Comparison of ENCODE assay signal across 25 cellular contexts in the genomic region with DNA sequence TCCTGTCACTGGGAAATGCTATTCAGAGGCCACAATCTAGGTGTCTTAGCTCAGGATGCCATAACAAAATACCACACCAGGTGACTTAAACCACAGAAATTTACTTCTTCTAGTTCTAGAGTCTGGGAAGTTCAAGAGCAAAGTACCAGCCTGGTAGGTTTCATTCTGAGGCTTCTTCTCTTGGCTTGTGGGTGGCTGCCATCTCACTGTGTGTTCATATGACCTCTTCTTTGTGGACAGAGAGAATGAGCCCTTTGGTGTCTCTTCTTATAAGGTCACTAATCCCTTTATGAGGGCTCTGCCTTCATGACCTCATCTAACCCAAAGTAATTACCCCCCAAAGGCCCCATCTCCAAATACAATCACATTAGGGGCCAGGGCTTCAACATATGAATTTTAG.
"Had no signal": no experiment of that assay in that cellular context is flagged by ENCODE, and none has a peak within 500 bp of the region (broad histone marks: within the 10 kb centered on the region; RNA-seq: fewer than 3 reads in every experiment).

No MANE protein-coding gene starts in this region.

- H3K9me3 ChIP-seq: esophagus muscularis mucosa, heart right ventricle, left ventricle myocardium inferior, spleen had no signal

- H3K9ac ChIP-seq: neural progenitor cell, parathyroid adenoma had no signal

- H3K9me3 Mint-ChIP-seq: activated B cell treated with CpG ODN at 0.5 μM for 24 hours; activated naive CD4-positive, alpha-beta T cell treated with anti-CD3 and anti-CD28 coated beads, Interleukin-2, amount 50 U/mL, for 24 hours; activated T-helper 2 cell treated with anti-CD3 and anti-CD28 coated beads, Interferon-gamma antibody, Interleukin-2, Interleukin-4, amounts not matched to agents 10 μg/mL and 5 μg/mL and 100 μg/mL, durations not matched to agents 14 hours and 24 hours and 36 hours; central memory CD8-positive, alpha-beta T cell; natural killer cell; neural progenitor cell; stimulated activated naive CD8-positive, alpha-beta T cell treated with anti-CD3 and anti-CD28 coated beads, Interleukin-15, Interleukin-2, amounts not matched to agents 100 ng/mL and 50 ng/mL, for 24 hours; type B pancreatic cell had no signal

- H3K4me1 ChIP-seq: left ventricle myocardium inferior, parathyroid adenoma had no signal

- H3K4me1 Mint-ChIP-seq: activated B cell treated with CpG ODN at 0.5 μM for 24 hours; activated CD4-positive, alpha-beta T cell treated with anti-CD3 and anti-CD28 coated beads for 36 hours; activated naive CD4-positive, alpha-beta T cell treated with anti-CD3 and anti-CD28 coated beads, Interleukin-2, amount 50 U/mL, for 24 hours; central memory CD8-positive, alpha-beta T cell had no signal

- H3K4me3 Mint-ChIP-seq: activated B cell treated with CpG ODN at 0.5 μM for 24 hours; activated CD4-positive, alpha-beta T cell treated with anti-CD3 and anti-CD28 coated beads for 36 hours; activated naive CD4-positive, alpha-beta T cell treated with anti-CD3 and anti-CD28 coated beads, Interleukin-2, amount 50 U/mL, for 24 hours; central memory CD8-positive, alpha-beta T cell; natural killer cell; neural progenitor cell; stimulated activated naive CD8-positive, alpha-beta T cell treated with anti-CD3 and anti-CD28 coated beads, Interleukin-15, Interleukin-2, amounts not matched to agents 100 ng/mL and 50 ng/mL, for 24 hours; type B pancreatic cell had no signal

- H3K4me3 ChIP-seq: esophagus muscularis mucosa, heart right ventricle, left ventricle myocardium inferior, lung, neural progenitor cell, spleen had no signal

- H3K79me2 ChIP-seq: parathyroid adenoma had no signal

- ATAC-seq: activated CD4-positive, alpha-beta T cell treated with anti-CD3 and anti-CD28 coated beads for 36 hours; foreskin keratinocyte; heart right ventricle; natural killer cell; right cardiac atrium had no signal

- H3K4me2 ChIP-seq: neural progenitor cell had no signal

- H3K36me3 Mint-ChIP-seq: activated naive CD4-positive, alpha-beta T cell treated with anti-CD3 and anti-CD28 coated beads, Interleukin-2, amount 50 U/mL, for 24 hours; natural killer cell; neural progenitor cell; type B pancreatic cell had no signal

- H3K27ac Mint-ChIP-seq: activated B cell treated with CpG ODN at 0.5 μM for 24 hours; activated CD4-positive, alpha-beta T cell treated with anti-CD3 and anti-CD28 coated beads for 36 hours; activated naive CD4-positive, alpha-beta T cell treated with anti-CD3 and anti-CD28 coated beads, Interleukin-2, amount 50 U/mL, for 24 hours; activated T-helper 2 cell treated with anti-CD3 and anti-CD28 coated beads, Interferon-gamma antibody, Interleukin-2, Interleukin-4, amounts not matched to agents 10 μg/mL and 5 μg/mL and 100 μg/mL, durations not matched to agents 14 hours and 24 hours and 36 hours; natural killer cell; neural progenitor cell; stimulated activated naive CD8-positive, alpha-beta T cell treated with anti-CD3 and anti-CD28 coated beads, Interleukin-15, Interleukin-2, amounts not matched to agents 100 ng/mL and 50 ng/mL, for 24 hours; type B pancreatic cell had no signal

- H2AFZ ChIP-seq: neural progenitor cell, parathyroid adenoma had no signal

- H3K27me3 Mint-ChIP-seq: activated naive CD4-positive, alpha-beta T cell treated with anti-CD3 and anti-CD28 coated beads, Interleukin-2, amount 50 U/mL, for 24 hours; type B pancreatic cell had no signal

- H3K27ac ChIP-seq: esophagus muscularis mucosa, foreskin keratinocyte, heart right ventricle, left ventricle myocardium inferior, neural progenitor cell, parathyroid adenoma, spleen had no signal

- DNase-seq: activated B cell treated with CpG ODN at 0.5 μM for 24 hours; activated CD4-positive, alpha-beta T cell treated with anti-CD3 and anti-CD28 coated beads for 36 hours; activated CD4-positive, alpha-beta T cell treated with anti-CD3 and anti-CD28 coated beads, Interleukin-2, amount 50 U/mL, for 4 hours; activated T-cell treated with anti-CD3 and anti-CD28 coated beads, Interleukin-2, amount 50 U/mL, for 1 hour; anterior cingulate cortex; dermis blood vessel endothelial cell; effector CD4-positive, alpha-beta T cell; foreskin keratinocyte; heart right ventricle; left ventricle myocardium inferior; mesendoderm; natural killer cell; occipital lobe; right cardiac atrium; spleen; substantia nigra had no signal

- H3K27me3 ChIP-seq: esophagus muscularis mucosa, foreskin keratinocyte, heart right ventricle, spleen had no signal

- H3K36me3 ChIP-seq: esophagus muscularis mucosa, heart right ventricle, left ventricle myocardium inferior, neural progenitor cell, spleen had no signal
